8 cellular contexts compared by ENCODE assay signal in genomic region chr9:125190371-125190801, GRCh38. TPM values are rescaled to one million over a fixed set of nuclear protein-coding genes. Genes with fewer than 3 reads are reported as not detected.
DNase-seq lines count a peak whose midpoint lies in the region; ATAC-seq lines count a peak whose summit lies in the region.

No MANE protein-coding gene starts in this region.

- H3K27ac Mint-ChIP-seq in activated naive CD4-positive, alpha-beta T cell treated with anti-CD3 and anti-CD28 coated beads, Interleukin-2, amount 50 U/mL, for 72 hours = peak overlapping the region; percentile 97

- H3K36me3 Mint-ChIP-seq in activated naive CD4-positive, alpha-beta T cell treated with anti-CD3 and anti-CD28 coated beads, Interleukin-2, amount 50 U/mL, for 72 hours = peaks cover 0 to 9% of the 10 kb centered on the region in 2 donors

- no peaks in the 10 kb centered on the region for H3K27me3 ChIP-seq in BLaER1
- H3K27me3 ChIP-seq in HUES48 (ENCODE audit: control insufficient read depth, insufficient read depth, low read length) = no peaks in the 10 kb centered on the region

- peaks cover 43% of the 10 kb centered on the region for H3K4me1 ChIP-seq in BLaER1
- H3K4me1 ChIP-seq in HUES48 (ENCODE audit: control insufficient read depth, insufficient read depth, low read length) = peaks cover 5% of the 10 kb centered on the region; the same call in 1 of the 2 replicates

- H3K9me3 Mint-ChIP-seq in activated naive CD4-positive, alpha-beta T cell treated with anti-CD3 and anti-CD28 coated beads, Interleukin-2, amount 50 U/mL, for 72 hours = no peaks in the 10 kb centered on the region

- no peaks in the 10 kb centered on the region for H3K9me3 ChIP-seq in BLaER1
- H3K9me3 ChIP-seq in HUES48 (ENCODE audit: control insufficient read depth, insufficient read depth, low read length) = no peaks in the 10 kb centered on the region
- no peaks in the 10 kb centered on the region for H3K9me3 ChIP-seq in iPS-18c (ENCODE audit: control insufficient read depth, insufficient read depth, low read length)

- peak in 1 of 2 donors; percentile 22 for DNase-seq in activated naive CD4-positive, alpha-beta T cell treated with anti-CD3 and anti-CD28 coated beads, Interleukin-2, amount 50 U/mL, for 72 hours (ENCODE audit: low spot score in 2 of 2)
- DNase-seq in stimulated activated CD8-positive, alpha-beta memory T cell treated with anti-CD3 and anti-CD28 coated beads, Interleukin-4, amount 100 ng/mL, for 48 hours = peak; percentile 47
- DNase-seq in MV-4-11 (lab: John Stamatoyannopoulos, UW) = no peak
- DNase-seq in cerebellar nuclear complex (lab: John Stamatoyannopoulos, UW) = no peak

- H3K9ac ChIP-seq in BLaER1 (peak overlapping the region; percentile 98), HUES48 (ENCODE audit: low read depth, low read length) (peak overlapping the region; percentile 86)

- H3K36me3 ChIP-seq in BLaER1 = peaks cover 9% of the 10 kb centered on the region
- no peaks in the 10 kb centered on the region for H3K36me3 ChIP-seq in HUES48 (ENCODE audit: control insufficient read depth, insufficient read depth, low read length)

- peak; percentile 5 to 21 for ATAC-seq in activated naive CD4-positive, alpha-beta T cell treated with anti-CD3 and anti-CD28 coated beads, Interleukin-2, amount 50 U/mL, for 72 hours
- ATAC-seq in HG02678 (IDR thresholded peaks at IDR 0.05; ENCODE audit: unreplicated experiment) = no peak

- H3K4me3 ChIP-seq in BLaER1 = peak overlapping the region; percentile 95
- H3K4me3 ChIP-seq in HUES48 (ENCODE audit: low read depth, low read length) = peak overlapping the region; percentile 95
- peak overlapping the region; percentile 96 for H3K4me3 ChIP-seq in iPS-18c (ENCODE audit: insufficient read depth, low read depth, low read length)

- H3K4me2 ChIP-seq in BLaER1 = peak overlapping the region; percentile 96

- peaks cover 40% of the 10 kb centered on the region for H4K20me1 ChIP-seq in BLaER1

- H3K27ac ChIP-seq in BLaER1 (peak overlapping the region; percentile 96), HUES48 (ENCODE audit: low read depth, low read length) (peak overlapping the region; percentile 97)

RNA-seq across cellular contexts. Expression of gene PPP6C, which starts 0.8 kb away (rescaled TPM):
- total RNA-seq in activated naive CD4-positive, alpha-beta T cell treated with anti-CD3 and anti-CD28 coated beads, Interleukin-2, amount 50 U/mL, for 72 hours = 10 to 100 TPM; 36.6 to 41.7 TPM

RNA-seq across cellular contexts. Expression of gene RABEPK, which starts 10.0 kb away (rescaled TPM):
- 10 to 100 TPM; 22.9 to 31.9 TPM for total RNA-seq in activated naive CD4-positive, alpha-beta T cell treated with anti-CD3 and anti-CD28 coated beads, Interleukin-2, amount 50 U/mL, for 72 hours

RNA-seq across cellular contexts. Expression of gene SCAI, which starts 47.1 kb away (rescaled TPM):
- total RNA-seq in activated naive CD4-positive, alpha-beta T cell treated with anti-CD3 and anti-CD28 coated beads, Interleukin-2, amount 50 U/mL, for 72 hours = 10 to 100 TPM; 17.9 to 18.0 TPM

RNA-seq across cellular contexts. Expression of gene HSPA5, which starts 50.8 kb away (rescaled TPM):
- 100 to 1,000 TPM; 120 to 133 TPM for total RNA-seq in activated naive CD4-positive, alpha-beta T cell treated with anti-CD3 and anti-CD28 coated beads, Interleukin-2, amount 50 U/mL, for 72 hours
